8 cellular contexts compared by ENCODE assay signal in the genomic region with DNA sequence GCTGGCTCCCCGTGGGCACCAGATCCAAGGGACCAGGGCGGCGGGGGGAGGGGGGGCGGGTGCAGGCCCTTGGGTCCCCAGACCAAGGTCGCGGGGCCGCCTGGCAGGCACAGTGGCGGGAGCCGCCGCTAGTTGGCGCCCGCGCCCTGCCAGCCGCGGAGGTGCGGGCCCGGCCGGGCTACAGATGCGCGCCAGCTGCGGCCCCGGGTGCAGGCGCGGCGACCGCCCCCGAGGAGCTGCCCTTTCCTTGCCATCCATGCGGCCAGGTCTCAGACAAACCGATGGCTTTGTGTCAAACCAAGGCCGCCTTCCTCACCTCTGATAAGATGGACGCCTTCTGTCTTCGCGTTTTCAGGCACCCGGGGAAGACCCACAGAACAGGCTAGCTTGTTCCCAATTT. TPM values are rescaled to one million over a fixed set of nuclear protein-coding genes. Genes with fewer than 3 reads are reported as not detected.
A peak's percentile ranks its signal among the peaks of the same experiment; 100 is the strongest.
DNase-seq lines count a peak whose midpoint lies in the region; ATAC-seq, FAIRE-seq and TF ChIP-seq lines count a peak whose summit lies in the region.

No MANE protein-coding gene starts in this region.

- peak overlapping the region; percentile 51 for H3K4me2 ChIP-seq in PC-3 (ENCODE audit: low read length)

- H3K36me3 ChIP-seq in PC-3 (ENCODE audit: low read depth, low read length) = no peaks in the 10 kb centered on the region
- H3K36me3 ChIP-seq in spleen = peaks cover 0 to 3% (median 0%) of the 10 kb centered on the region in 6 donors

- H3K4me3 ChIP-seq in PC-3 (ENCODE audit: low read length) = 0 out of 2 replicates have a peak overlapping the region, but pooled peaks have one; percentile 22
- peak overlapping the region in 6 of 8 donors; percentile 2 to 95 (median 14) for H3K4me3 ChIP-seq in spleen

- H3K9me2 ChIP-seq in PC-3 (replicated peaks; ENCODE audit: low read length) = no peaks in the 10 kb centered on the region

- intact Hi-C loops in PC-3 (cut with micrococcal nuclease) (loop anchor here (1.0 kb wide), 2 partner anchors 105 to 169 kb away; no protein-coding TSS in a partner anchor), left ventricle myocardium superior (cut with micrococcal nuclease) (no loop called here), spleen (cut with DNase I; ENCODE audit: low total_unique reads) (loop anchor here (5.0 kb wide), 1 partner anchor 105 kb away; no protein-coding TSS in a partner anchor)

- TF ChIP-seq CTCF in PC-3 (conservative IDR thresholded peaks at IDR 0.05; ENCODE audit: low read depth, low read length) (peak; percentile 42; the same call in 1 of the 2 replicates), spleen (IDR thresholded peaks at IDR 0.05 in 8 of 11, conservative IDR thresholded peaks at IDR 0.05 in 3 of 11) (peak in 7 of 11 experiments; percentile 77 to 93 (median 90))

- TF ChIP-seq POLR2A in spleen (IDR thresholded peaks at IDR 0.05) = no peak

- CTCF ChIA-PET in PC-3 (lab: Charles Lee) = no interaction called here

- H3K4me1 ChIP-seq in PC-3 (ENCODE audit: insufficient read depth, low read length) = no peaks in the 10 kb centered on the region
- H3K4me1 ChIP-seq in spleen = peaks cover 14 to 81% (median 65%) of the 10 kb centered on the region in 6 donors

- no peaks in the 10 kb centered on the region for H3K9me3 ChIP-seq in PC-3 (ENCODE audit: low read length)
- H3K9me3 ChIP-seq in spleen = no peaks in the 10 kb centered on the region

- H2AFZ ChIP-seq in PC-3 (ENCODE audit: low read length) = no peak overlapping the region

- H3K27ac ChIP-seq in PC-3 (ENCODE audit: low read length) (no peak overlapping the region), spleen (no peak overlapping the region)

- FAIRE-seq in urothelium cell line (lab: Jason Lieb, UNC) = no peak

- H3K27me3 ChIP-seq in PC-3 (ENCODE audit: low read length) (peaks cover 45% of the 10 kb centered on the region), spleen (replicated peaks in 1 of 7) (peaks cover 2 to 86% (median 63%) of the 10 kb centered on the region in 7 donors)

- H3F3A ChIP-seq in PC-3 (ENCODE audit: low read length, unreplicated experiment) = no peaks in the 10 kb centered on the region

- ATAC-seq in PC-3 = peak; percentile 80
- ATAC-seq in left ventricle myocardium superior = peak; percentile 79

- no peak overlapping the region for H3K9ac ChIP-seq in PC-3 (ENCODE audit: low read length)

- WGBS in spleen, 5 donors = 6 to 29% (median 9%) methylated on average over 7 to 34 of the region's 34 CpGs

- H3K79me2 ChIP-seq in PC-3 (ENCODE audit: low read length) = no peaks in the 10 kb centered on the region

- H4K20me1 ChIP-seq in PC-3 (ENCODE audit: low read length) = no peaks in the 10 kb centered on the region

- BruUV-seq in PC-3 (replicated peaks; lab: Mats Ljungman, UMichigan) = no TSS peak

- DNase-seq in NCI-H748 (lab: John Stamatoyannopoulos, UW; ENCODE audit: unreplicated experiment) (peak; percentile 30), NCI-H748 treated with DMSO at 0.1 percent for 48 hours (lab: John Stamatoyannopoulos, UW) (no peak), PC-3 (peak; percentile 54), left ventricle myocardium superior (peak; percentile 78), spleen (peak; percentile 94), NCI-H187 treated with DMSO at 0.1 percent for 48 hours (lab: John Stamatoyannopoulos, UW) (no peak), urothelium cell line (ENCODE audit: low spot score) (no peak)
- DNase-seq in activated effector memory CD4-positive, alpha-beta T cell treated with anti-CD3 and anti-CD28 coated beads, Interleukin-2, amount 50 U/mL, for 16 hours = peak; percentile 89

- POLR2A ChIA-PET in PC-3 (lab: Charles Lee; ENCODE audit: unreplicated experiment) = no interaction called here

RNA-seq across cellular contexts. Expression of a gene that starts 2.2 kb away (rescaled TPM):
- total RNA-seq in PC-3 (2014; rRNA removed) (2.8 and 3.7 TPM in 2 replicates), left ventricle myocardium superior (0.89 TPM), spleen (10 to 100 TPM; 38.1 to 76.3 (median 52.3) TPM)
- 10 to 100 TPM; 17.3 to 22.1 (median 18.2) TPM for polyA plus RNA-seq in spleen

Comparison
In these comparisons a context has a peak if more than half of its experiments do, and no peak if none do; other contexts are left out.
1. DNase-seq: peak in NCI-H748 (single experiment), PC-3 (single experiment), activated effector memory CD4-positive, alpha-beta T cell treated with anti-CD3 and anti-CD28 coated beads, Interleukin-2, amount 50 U/mL, for 16 hours (single experiment), left ventricle myocardium superior (single experiment) and spleen (single experiment); none in NCI-H748 treated with DMSO at 0.1 percent for 48 hours (single experiment), NCI-H187 treated with DMSO at 0.1 percent for 48 hours (single experiment) and urothelium cell line (single experiment).